2 cellular contexts compared by ENCODE assay signal in genomic region chr16:66406534-66407368, GRCh38.
TF ChIP-seq lines count a peak whose summit lies in the region.

No MANE protein-coding gene starts in this region.

TF ChIP-seq in A549, 52 proteins besides CTCF, POLR2A, EP300 and RAD21:
- peak; percentile 67 for TF ChIP-seq MAX (IDR thresholded peaks at IDR 0.05)
- no peak for TF ChIP-seq CBX2 (IDR thresholded peaks at IDR 0.05; ENCODE audit: borderline replicate concordance, low read depth)
- no peak for TF ChIP-seq MAZ (IDR thresholded peaks at IDR 0.05; ENCODE audit: borderline replicate concordance, low read depth, low read length)
- TF ChIP-seq CHD2 (IDR thresholded peaks at IDR 0.05; ENCODE audit: low read length, partially characterized antibody): no peak
- TF ChIP-seq PBX3 (IDR thresholded peaks at IDR 0.05): no peak
- no peak for TF ChIP-seq MYC (IDR thresholded peaks at IDR 0.05; ENCODE audit: borderline replicate concordance, low read length)
- peak; percentile 35; the same call in 1 of the 3 replicates for TF ChIP-seq BCL3 (IDR thresholded peaks at IDR 0.05)
- peak in 1 of 2 experiments; percentile 32; a peak in 1 of 5 replicates for TF ChIP-seq JUN (IDR thresholded peaks at IDR 0.05)
- TF ChIP-seq SMC3 (IDR thresholded peaks at IDR 0.05): peak; percentile 95
- no peak for TF ChIP-seq HOXA7 (CRISPR knock-in tag; IDR thresholded peaks at IDR 0.05)
- 0 out of 2 replicates have a peak, but pooled peaks have one; percentile 21 for TF ChIP-seq KDM1A (IDR thresholded peaks at IDR 0.05; ENCODE audit: low read depth)
- TF ChIP-seq RCOR1 (IDR thresholded peaks at IDR 0.05; ENCODE audit: low read depth, low read length): no peak
- TF ChIP-seq ZFP36 (IDR thresholded peaks at IDR 0.05; ENCODE audit: borderline replicate concordance, partially characterized antibody): no peak

TF ChIP-seq in H1, 55 proteins besides CTCF, POLR2A, EP300 and RAD21 (continued from another document):
- 0 out of 2 replicates have a peak, but pooled peaks have one; percentile 26 for TF ChIP-seq RBBP5 (IDR thresholded peaks at IDR 0.05; ENCODE audit: borderline replicate concordance, low read depth, low read length)
- TF ChIP-seq SIN3A (conservative IDR thresholded peaks at IDR 0.05 in 1 of 2, IDR thresholded peaks at IDR 0.05 in 1 of 2; ENCODE audit: low read depth in 1 of 2, low read length in 2 of 2): 0 out of 4 replicates have a peak, but pooled peaks of 1 of the 2 experiments have one; percentile 30
- no peak for TF ChIP-seq CHD7 (IDR thresholded peaks at IDR 0.05; ENCODE audit: insufficient replicate concordance, low read length)
- no peak for TF ChIP-seq USF2 (IDR thresholded peaks at IDR 0.05; ENCODE audit: low read length)
- TF ChIP-seq CTBP2 (IDR thresholded peaks at IDR 0.05; ENCODE audit: borderline replicate concordance, insufficient read depth, insufficient read length, low read length): no peak
- 0 out of 2 replicates have a peak, but pooled peaks have one; percentile 5 for TF ChIP-seq CEBPB (IDR thresholded peaks at IDR 0.05; ENCODE audit: low read depth, low read length)
- no peak for TF ChIP-seq SAP30 (IDR thresholded peaks at IDR 0.05; ENCODE audit: insufficient read depth, insufficient replicate concordance, low read length)
- peak; percentile 47; the same call in 1 of the 2 replicates for TF ChIP-seq YY1 (IDR thresholded peaks at IDR 0.05; ENCODE audit: low read depth, low read length)
- no peak for TF ChIP-seq SRF (IDR thresholded peaks at IDR 0.05; ENCODE audit: low read depth, low read length)
- TF ChIP-seq KDM4A (IDR thresholded peaks at IDR 0.05; ENCODE audit: low read depth, low read length, severe bottlenecking): peak; percentile 94
- TF ChIP-seq SP1 (IDR thresholded peaks at IDR 0.05; ENCODE audit: low read depth, low read length): no peak
- TF ChIP-seq, protein P1, sequence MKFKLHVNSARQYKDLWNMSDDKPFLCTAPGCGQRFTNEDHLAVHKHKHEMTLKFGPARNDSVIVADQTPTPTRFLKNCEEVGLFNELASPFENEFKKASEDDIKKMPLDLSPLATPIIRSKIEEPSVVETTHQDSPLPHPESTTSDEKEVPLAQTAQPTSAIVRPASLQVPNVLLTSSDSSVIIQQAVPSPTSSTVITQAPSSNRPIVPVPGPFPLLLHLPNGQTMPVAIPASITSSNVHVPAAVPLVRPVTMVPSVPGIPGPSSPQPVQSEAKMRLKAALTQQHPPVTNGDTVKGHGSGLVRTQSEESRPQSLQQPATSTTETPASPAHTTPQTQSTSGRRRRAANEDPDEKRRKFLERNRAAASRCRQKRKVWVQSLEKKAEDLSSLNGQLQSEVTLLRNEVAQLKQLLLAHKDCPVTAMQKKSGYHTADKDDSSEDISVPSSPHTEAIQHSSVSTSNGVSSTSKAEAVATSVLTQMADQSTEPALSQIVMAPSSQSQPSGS (IDR thresholded peaks at IDR 0.05; ENCODE audit: low read length): no peak
- peak; percentile 73 for TF ChIP-seq GABPA (IDR thresholded peaks at IDR 0.05; ENCODE audit: borderline replicate concordance, insufficient read depth, low read length)
- TF ChIP-seq TBP (IDR thresholded peaks at IDR 0.05; ENCODE audit: low read depth, low read length): 0 out of 2 replicates have a peak, but pooled peaks have one; percentile 35
TF ChIP-seq in H1: peak in this region for 8.
